In genomic region chr2:151918308-151918707, GRCh38 we compare ENCODE assay signal across 18 cellular contexts.
A peak's percentile ranks its signal among the peaks of the same experiment; 100 is the strongest.
DNase-seq lines count a peak whose midpoint lies in the region; ATAC-seq and TF ChIP-seq lines count a peak whose summit lies in the region.
"Had no signal": no experiment of that assay in that cellular context is flagged by ENCODE, and none has a peak within 500 bp of the region (broad histone marks: within the 10 kb centered on the region; RNA-seq: fewer than 3 reads in every experiment).

No MANE protein-coding gene starts in this region.

- no peak for DNase-seq in Right ventricle myocardium superior
- DNase-seq in right atrium auricular region (ENCODE audit: low spot score): no peak
- peak; percentile 92 for DNase-seq in NOMO-1 treated with DMSO at 0.1 percent for 48 hours (lab: John Stamatoyannopoulos, UW; ENCODE audit: unreplicated experiment)
- peak; percentile 66 for DNase-seq in globus pallidus (ENCODE audit: low spot score)
- DNase-seq in upper lobe of right lung: no peak
- DNase-seq in stimulated activated CD4-positive, alpha-beta T cell treated with anti-CD3 and anti-CD28 coated beads, Interleukin-2, amount 100 ng/mL, for 48 hours: no peak
- no peak for DNase-seq in DMS 273 (lab: John Stamatoyannopoulos, UW; ENCODE audit: unreplicated experiment)
- no peak for DNase-seq in HuH-7.5 (ENCODE audit: low spot score)
- DNase-seq: activated CD8-positive, alpha-beta T cell treated with anti-CD3 and anti-CD28 coated beads for 36 hours; activated effector memory CD4-positive, alpha-beta T cell treated with Interleukin-2 at 50 U/mL for 16 hours; erythroblast; Karpas-422; left colon; NCI-H187 treated with DMSO at 0.1 percent for 48 hours; sigmoid colon; T-helper 9 cell had no signal

- H3K4me3 ChIP-seq in right atrium auricular region (no peak overlapping the region), upper lobe of right lung (no peak overlapping the region)
- H3K4me3 ChIP-seq: A549, sigmoid colon had no signal

- ATAC-seq in Right ventricle myocardium superior (ENCODE audit: poor library complexity) (peak; percentile 68), upper lobe of right lung (peak; percentile 61)
- ATAC-seq: A549; activated CD8-positive, alpha-beta T cell treated with anti-CD3 and anti-CD28 coated beads for 36 hours; left colon; stimulated activated effector memory CD8-positive, alpha-beta T cell treated with anti-CD3 and anti-CD28 coated beads, Interleukin-12 subunit alpha, Interleukin-12 subunit beta, amount 100 ng/mL, for 72 hours had no signal

- no peak for TF ChIP-seq CTCF in right atrium auricular region (IDR thresholded peaks at IDR 0.05)
- TF ChIP-seq CTCF in upper lobe of right lung (IDR thresholded peaks at IDR 0.05): no peak

- H3K27ac ChIP-seq in right atrium auricular region (no peak overlapping the region), upper lobe of right lung (no peak overlapping the region)
- H3K27ac ChIP-seq: A549, sigmoid colon had no signal

- peaks cover 0 to 30% of the 10 kb centered on the region in 2 donors for H3K4me1 ChIP-seq in right atrium auricular region
- H3K4me1 ChIP-seq in upper lobe of right lung: peaks cover 10% of the 10 kb centered on the region
- H3K4me1 ChIP-seq: A549 had no signal

- H3K27me3 ChIP-seq in right atrium auricular region (no peaks in the 10 kb centered on the region), upper lobe of right lung (no peaks in the 10 kb centered on the region)
- H3K27me3 ChIP-seq: sigmoid colon had no signal

- no peaks in the 10 kb centered on the region for H3K36me3 ChIP-seq in right atrium auricular region
- H3K36me3 ChIP-seq in upper lobe of right lung: no peaks in the 10 kb centered on the region
- H3K36me3 ChIP-seq: sigmoid colon had no signal

- intact Hi-C loops in Right ventricle myocardium superior (cut with DNase I): no loop called here
- intact Hi-C loops in upper lobe of right lung (cut with DNase I): no loop called here

- H3K9me3 ChIP-seq in right atrium auricular region (no peaks in the 10 kb centered on the region), upper lobe of right lung (no peaks in the 10 kb centered on the region)
- H3K9me3 ChIP-seq: A549, sigmoid colon had no signal

Comparison
In these comparisons a context has a peak if more than half of its experiments do, and no peak if none do; other contexts are left out.
1. DNase-seq: peak in NOMO-1 treated with DMSO at 0.1 percent for 48 hours (single experiment) and globus pallidus (single experiment); none in Right ventricle myocardium superior (single experiment), right atrium auricular region (single experiment), upper lobe of right lung (single experiment), stimulated activated CD4-positive, alpha-beta T cell treated with anti-CD3 and anti-CD28 coated beads, Interleukin-2, amount 100 ng/mL, for 48 hours (0 of 2), DMS 273 (single experiment) and HuH-7.5 (single experiment).